ENCODE assay signal across 8 cellular contexts in the genomic region with DNA sequence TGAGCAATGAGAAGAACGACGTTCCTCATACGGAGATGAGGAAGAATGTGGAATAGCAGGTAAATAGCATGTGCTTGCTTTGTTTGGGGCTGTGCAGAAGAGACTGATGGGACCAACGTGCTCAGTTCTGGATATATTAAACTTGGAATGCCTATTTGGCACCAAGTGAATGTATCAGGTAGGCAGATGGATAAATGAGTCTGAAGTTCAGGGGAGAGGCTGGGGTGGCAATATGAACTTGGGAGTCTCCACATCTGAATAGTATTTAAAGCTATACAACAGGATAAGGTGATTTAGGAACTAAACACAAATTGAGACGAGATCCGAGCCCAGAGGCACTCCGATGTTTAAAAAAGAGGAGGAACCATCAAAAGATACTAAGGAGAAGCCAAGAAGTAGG.
"Had no signal": no experiment of that assay in that cellular context is flagged by ENCODE, and none has a peak within 500 bp of the region (broad histone marks: within the 10 kb centered on the region; RNA-seq: fewer than 3 reads in every experiment).

No MANE protein-coding gene starts in this region.

- H3K4me3 ChIP-seq: GM12878 had no signal

- DNase-seq: GDM1, GF-D8 had no signal

- ATAC-seq: GM12878 had no signal

- FAIRE-seq: G401.6, GM12878, GM12891, GM12892, GM18507, GM19239 had no signal
